20 cellular contexts compared by ENCODE assay signal in the genomic region with DNA sequence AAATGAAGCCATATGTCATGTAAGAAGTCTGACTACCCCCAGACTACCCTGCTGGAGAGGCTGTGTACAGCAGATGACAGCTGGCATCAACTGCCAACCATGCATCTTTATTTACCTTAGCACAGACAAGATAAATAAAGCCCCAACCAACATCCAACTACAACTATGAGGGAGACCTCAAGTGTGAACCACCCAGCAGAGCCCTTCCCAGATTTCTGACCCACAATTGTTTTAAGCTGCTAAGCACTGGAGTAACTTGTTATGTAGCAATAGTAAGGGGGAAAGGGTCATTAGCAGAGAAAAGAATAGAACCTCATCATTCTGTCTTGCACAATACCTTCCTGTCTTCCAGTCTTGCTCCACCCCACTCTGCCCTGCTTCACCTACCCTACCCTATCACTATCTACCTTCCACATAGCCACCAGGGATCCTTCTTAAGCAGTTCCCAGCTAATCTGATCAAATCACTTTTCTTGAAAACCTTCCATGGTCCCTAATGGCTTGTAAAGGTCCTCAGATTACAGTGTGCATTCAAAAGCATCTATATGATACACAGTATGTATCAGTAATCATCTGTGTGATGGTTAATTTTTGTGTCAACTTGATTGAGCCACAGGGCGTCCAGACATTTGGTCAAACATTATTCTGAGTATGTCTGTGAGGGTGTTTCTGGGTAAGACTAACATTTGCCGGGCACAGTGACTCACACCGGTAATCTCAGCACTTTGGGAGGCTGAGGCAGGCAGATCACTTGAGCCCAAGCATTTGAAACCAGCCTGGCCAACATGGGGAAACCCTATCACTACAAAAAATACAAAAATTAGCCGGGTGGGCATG. TPM values are rescaled to one million over a fixed set of nuclear protein-coding genes. Genes with fewer than 3 reads are reported as not detected.
DNase-seq lines count a peak whose midpoint lies in the region; ATAC-seq and TF ChIP-seq lines count a peak whose summit lies in the region.
"Had no signal": no experiment of that assay in that cellular context is flagged by ENCODE, and none has a peak within 500 bp of the region (broad histone marks: within the 10 kb centered on the region; RNA-seq: fewer than 3 reads in every experiment).

No MANE protein-coding gene starts in this region.

- RAD21 ChIA-PET in HCT116 (lab: Charles Lee; ENCODE audit: low non-redundant PET in 1 of 2, low total read pairs in 2 of 2, uncharacterized antibody in 2 of 2, unreplicated experiment in 2 of 2), result no interaction called here

- no peak for TF ChIP-seq POLR2A in HCT116 (IDR thresholded peaks at IDR 0.05; ENCODE audit: borderline replicate concordance, extremely low read depth, insufficient read depth, insufficient read length)

- TF ChIP-seq RAD21 in HCT116 (IDR thresholded peaks at IDR 0.05; ENCODE audit: low read depth), result no peak

- no peaks in the 10 kb centered on the region for H3K9me2 ChIP-seq in HCT116 (ENCODE audit: insufficient read depth)

- intact Hi-C loops in HCT116 (cut with micrococcal nuclease), result no loop called here
- intact Hi-C loops in left colon (cut with DNase I, micrococcal nuclease), result loop anchor here in 1 of 2 donors (10.0 kb wide), 1 partner anchor 145 kb away; no protein-coding TSS in a partner anchor

- no peak overlapping the region for H3K27ac ChIP-seq in HCT116 (ENCODE audit: low read depth, low read length)
- H3K27ac ChIP-seq: body of pancreas, esophagus muscularis mucosa, heart left ventricle, prostate gland, tibial artery had no signal

- H4K20me1 ChIP-seq in HCT116 (ENCODE audit: insufficient read depth), result no peaks in the 10 kb centered on the region

- CTCF ChIA-PET in HCT116 (lab: Charles Lee), result interaction anchor here (1.0 to 4.5 kb wide), 5 partner anchors 19 to 174 kb away, joined by 3 to 36 read pairs (median 3); a partner anchor contains a TSS

- no peaks in the 10 kb centered on the region for H3K79me2 ChIP-seq in HCT116 (ENCODE audit: insufficient read depth, low read length)

- no peak for DNase-seq in HCT116 (ENCODE audit: low read depth, low spot score)
- peak; percentile 63 for DNase-seq in MV-4-11 (lab: John Stamatoyannopoulos, UW)
- peak; percentile 84 for DNase-seq in SKM-1 treated with dmso at 0.1 percent for 144 hours (lab: John Stamatoyannopoulos, UW; ENCODE audit: unreplicated experiment)
- DNase-seq in left colon, result no peak
- no peak for DNase-seq in stimulated activated CD4-positive, alpha-beta T cell treated with anti-CD3 and anti-CD28 coated beads, Interleukin-4, amount 100 ng/mL, for 4 hours
- no peak for DNase-seq in DMS79 treated with DMSO at 0.1 percent for 48 hours (lab: John Stamatoyannopoulos, UW)
- DNase-seq: activated naive CD4-positive, alpha-beta T cell treated with anti-CD3 and anti-CD28 coated beads, Interleukin-2, amount 10 ng/mL, durations not matched to agents 7 days and 5 days; activated T-cell treated with anti-CD3 and anti-CD28 coated beads for 4 hours; body of pancreas; heart left ventricle; naive B cell; NCI-H1436 treated with DMSO at 0.1 percent for 48 hours; NCI-H446; small intestine; T1000; tibial artery had no signal

- BruUV-seq in HCT116 (replicated peaks; lab: Mats Ljungman, UMichigan), result no TSS peak

- H3K4me1 ChIP-seq in HCT116 (ENCODE audit: control insufficient read depth in 1 of 2, insufficient read depth in 2 of 2, low read length in 2 of 2), result peaks cover 7 to 11% of the 10 kb centered on the region in 2 experiments; a peak in 2 of 4 replicates
- H3K4me1 ChIP-seq: body of pancreas, esophagus muscularis mucosa, heart left ventricle, prostate gland, tibial artery had no signal

- H3K27me3 ChIP-seq in HCT116 (ENCODE audit: insufficient read depth, low read length), result no peaks in the 10 kb centered on the region
- H3K27me3 ChIP-seq: body of pancreas, esophagus muscularis mucosa, heart left ventricle had no signal

- POLR2A ChIA-PET in HCT116 (lab: Charles Lee), result interaction anchor here (1.1 to 1.2 kb wide), 2 partner anchors 15 to 20 kb away, joined by 3 read pairs; a partner anchor contains a TSS

- H3K9ac ChIP-seq in HCT116 (ENCODE audit: low read length), result no peak overlapping the region

- peak in 2 of 3 experiments; percentile 13 to 25; a peak in 1 of 6 replicates for TF ChIP-seq CTCF in HCT116 (IDR thresholded peaks at IDR 0.05 in 2 of 3, conservative IDR thresholded peaks at IDR 0.05 in 1 of 3; ENCODE audit: borderline replicate concordance in 1 of 3, insufficient read depth in 1 of 3, low read depth in 2 of 3, low read length in 2 of 3)

- H2AFZ ChIP-seq in HCT116 (ENCODE audit: low read depth, low read length, poor library complexity, severe bottlenecking), result no peak overlapping the region

- H3K36me3 ChIP-seq in HCT116 (ENCODE audit: control insufficient read depth in 1 of 2, insufficient read depth in 2 of 2, low read length in 2 of 2), result no peaks in the 10 kb centered on the region
- H3K36me3 ChIP-seq: esophagus muscularis mucosa, heart left ventricle, prostate gland, tibial artery had no signal

- ATAC-seq in HCT116 (peak; percentile 40), left colon (peak; percentile 21), GM18861 (IDR thresholded peaks at IDR 0.05; ENCODE audit: unreplicated experiment) (no peak), HG03342 (IDR thresholded peaks at IDR 0.05; ENCODE audit: unreplicated experiment) (no peak)
- ATAC-seq: body of pancreas had no signal

- H3K9me3 ChIP-seq in HCT116 (ENCODE audit: control insufficient read depth in 1 of 2, insufficient read depth in 1 of 2, low read depth in 1 of 2, low read length in 2 of 2), result no peaks in the 10 kb centered on the region
- H3K9me3 ChIP-seq: body of pancreas, esophagus muscularis mucosa, heart left ventricle, prostate gland, tibial artery had no signal

- no peak overlapping the region for H3K4me3 ChIP-seq in HCT116 (replicated peaks in 1 of 2; ENCODE audit: low read depth in 1 of 2, low read length in 2 of 2)
- H3K4me3 ChIP-seq: body of pancreas, esophagus muscularis mucosa, heart left ventricle, prostate gland, tibial artery had no signal

- peak overlapping the region; percentile 37 for H3K4me2 ChIP-seq in HCT116 (ENCODE audit: low read length)

TF ChIP-seq in HCT116, 20 proteins besides CTCF, POLR2A, EP300 and RAD21:
- TF ChIP-seq SIN3A (IDR thresholded peaks at IDR 0.05; ENCODE audit: low read depth) (no peak), SP1 (IDR thresholded peaks at IDR 0.05; ENCODE audit: low read depth) (0 out of 2 replicates have a peak, but pooled peaks have one; percentile 18), FOSL1 (IDR thresholded peaks at IDR 0.05; ENCODE audit: low read depth) (peak; percentile 18; the same call in 1 of the 2 replicates), CEBPB (IDR thresholded peaks at IDR 0.05; ENCODE audit: low read depth) (peak; percentile 40; the same call in 1 of the 2 replicates)

RNA-seq across cellular contexts. Expression of a gene that starts 19.6 kb away (rescaled TPM):
- 44.0 TPM for total RNA-seq in HCT116 (2021; ENCODE audit: unreplicated experiment)
- polyA plus RNA-seq in HCT116 (2012), result 10.9 and 14.7 TPM in 2 replicates
- total RNA-seq in left colon, result 10 to 100 TPM; 23.5 to 27.0 TPM

Comparison
In these comparisons a context has a peak if more than half of its experiments do, and no peak if none do; other contexts are left out.
1. ATAC-seq: peak in HCT116 (single experiment) and left colon (single experiment); none in GM18861 (single experiment) and HG03342 (single experiment).
2. DNase-seq: peak in MV-4-11 (single experiment) and SKM-1 treated with dmso at 0.1 percent for 144 hours (single experiment); none in HCT116 (single experiment), left colon (0 of 2), stimulated activated CD4-positive, alpha-beta T cell treated with anti-CD3 and anti-CD28 coated beads, Interleukin-4, amount 100 ng/mL, for 4 hours (0 of 2) and DMS79 treated with DMSO at 0.1 percent for 48 hours (single experiment).